Comparison of ENCODE assay signal across 15 cellular contexts in the genomic region with DNA sequence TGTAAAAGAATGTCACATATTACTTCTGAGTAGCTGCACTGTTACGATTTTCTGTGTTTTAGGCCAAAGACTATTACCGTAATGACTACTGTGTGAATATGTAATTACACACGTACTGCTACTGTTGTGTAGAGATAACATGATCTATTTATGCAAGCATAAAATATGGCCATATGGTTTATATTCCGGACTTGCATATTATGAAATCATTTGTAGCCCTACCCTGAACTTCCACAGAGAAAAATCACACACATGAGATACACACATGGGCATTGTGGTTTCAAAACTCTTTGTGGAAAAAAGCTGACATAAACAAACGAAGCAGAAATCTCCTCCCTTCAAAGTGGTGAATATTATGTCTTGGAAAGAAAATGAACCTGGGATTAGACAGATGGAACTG.
A peak's percentile ranks its signal among the peaks of the same experiment; 100 is the strongest.
DNase-seq lines count a peak whose midpoint lies in the region; ATAC-seq, FAIRE-seq and TF ChIP-seq lines count a peak whose summit lies in the region.
"Had no signal": no experiment of that assay in that cellular context is flagged by ENCODE, and none has a peak within 500 bp of the region (broad histone marks: within the 10 kb centered on the region; RNA-seq: fewer than 3 reads in every experiment).

No MANE protein-coding gene starts in this region.

- H3K4me1 ChIP-seq in GM23338 (ENCODE audit: insufficient read depth): no peaks in the 10 kb centered on the region
- H3K4me1 ChIP-seq: BLaER1 had no signal

- peaks cover 4% of the 10 kb centered on the region; the same call in 1 of the 3 replicates for H3K36me3 Mint-ChIP-seq in GM23338 (ENCODE audit: low read depth)

- H2AFZ ChIP-seq in GM23338: no peak overlapping the region

- no peak for TF ChIP-seq CTCF in GM23338 (conservative IDR thresholded peaks at IDR 0.05; ENCODE audit: low read depth in 2 of 2)

- no peaks in the 10 kb centered on the region for H3F3A ChIP-seq in GM23338 (replicated peaks; ENCODE audit: low read depth)

- H3K9me3 Mint-ChIP-seq in GM23338: no peaks in the 10 kb centered on the region; the same call in 1 of the 3 replicates

- H3K27me3 Mint-ChIP-seq in GM23338 (ENCODE audit: insufficient read depth, low read depth, poor library complexity): peaks cover 2% of the 10 kb centered on the region

- no peaks in the 10 kb centered on the region for H3K79me2 ChIP-seq in GM23338 (replicated peaks; ENCODE audit: insufficient read depth)

- H3K27ac Mint-ChIP-seq in GM23338: no peak overlapping the region

- peak; percentile 32 for FAIRE-seq in urothelium cell line (lab: Jason Lieb, UNC)

- H3K27ac ChIP-seq in GM23338 (ENCODE audit: low read depth): no peak overlapping the region
- H3K27ac ChIP-seq: 22Rv1, BLaER1, SJSA1 had no signal

- no peak overlapping the region for H3K4me3 ChIP-seq in GM23338
- H3K4me3 ChIP-seq: BLaER1, SJSA1 had no signal

- H3K4me1 Mint-ChIP-seq in GM23338: no peaks in the 10 kb centered on the region

- no peak overlapping the region for H3K4me2 ChIP-seq in GM23338
- H3K4me2 ChIP-seq: BLaER1 had no signal

- no peaks in the 10 kb centered on the region for H3K9me2 ChIP-seq in GM23338 (ENCODE audit: insufficient read depth)

- H3K4me3 Mint-ChIP-seq in GM23338: no peak overlapping the region

- intact Hi-C loops in sciatic nerve (cut with DNase I): no loop called here

- peak; percentile 9 for DNase-seq in NCI-H446 treated with DMSO at 0.1 percent for 48 hours (lab: John Stamatoyannopoulos, UW)
- no peak for DNase-seq in NCI-H446 (lab: John Stamatoyannopoulos, UW)
- DNase-seq in amniotic epithelial cell (ENCODE audit: low read depth): peak; percentile 62
- DNase-seq in fibroblast of peridontal ligament (ENCODE audit: extremely low read depth): peak; percentile 94
- no peak for DNase-seq in urothelium cell line (ENCODE audit: low spot score)
- DNase-seq in GM23338 (ENCODE audit: low spot score): no peak
- DNase-seq in sciatic nerve (ENCODE audit: low spot score): no peak
- no peak for DNase-seq in occipital lobe (lab: John Stamatoyannopoulos, UW)
- DNase-seq: NCI-H1105, NCI-H187 treated with DMSO at 0.1 percent for 48 hours, NCI-H510A, NCI-H82 had no signal

- ATAC-seq in GM23338: no peak
- ATAC-seq in sciatic nerve: no peak

- H3K36me3 ChIP-seq in GM23338 (ENCODE audit: insufficient read depth): no peaks in the 10 kb centered on the region
- H3K36me3 ChIP-seq: BLaER1, SJSA1 had no signal

- H3K27me3 ChIP-seq in GM23338 (ENCODE audit: insufficient read depth): no peaks in the 10 kb centered on the region
- H3K27me3 ChIP-seq: BLaER1, SJSA1 had no signal

- H4K20me1 ChIP-seq in GM23338 (replicated peaks; ENCODE audit: insufficient read depth): no peaks in the 10 kb centered on the region
- H4K20me1 ChIP-seq: BLaER1 had no signal

TF ChIP-seq in GM23338, 12 proteins besides CTCF, POLR2A, EP300 and RAD21:
- TF ChIP-seq EZH2phosphoT487 (IDR thresholded peaks at IDR 0.05; ENCODE audit: unreplicated experiment) (no peak), CREB1 (CRISPR knock-in tag; IDR thresholded peaks at IDR 0.05; ENCODE audit: low read depth) (no peak), EZH2 (IDR thresholded peaks at IDR 0.05; ENCODE audit: low read depth, unreplicated experiment) (no peak), NANOG (IDR thresholded peaks at IDR 0.05; ENCODE audit: borderline replicate concordance) (no peak), ZNF331 (CRISPR knock-in tag; IDR thresholded peaks at IDR 0.05; ENCODE audit: low read depth) (no peak), ZNF114 (CRISPR knock-in tag; IDR thresholded peaks at IDR 0.05) (no peak)
- TF ChIP-seq, protein P1, sequence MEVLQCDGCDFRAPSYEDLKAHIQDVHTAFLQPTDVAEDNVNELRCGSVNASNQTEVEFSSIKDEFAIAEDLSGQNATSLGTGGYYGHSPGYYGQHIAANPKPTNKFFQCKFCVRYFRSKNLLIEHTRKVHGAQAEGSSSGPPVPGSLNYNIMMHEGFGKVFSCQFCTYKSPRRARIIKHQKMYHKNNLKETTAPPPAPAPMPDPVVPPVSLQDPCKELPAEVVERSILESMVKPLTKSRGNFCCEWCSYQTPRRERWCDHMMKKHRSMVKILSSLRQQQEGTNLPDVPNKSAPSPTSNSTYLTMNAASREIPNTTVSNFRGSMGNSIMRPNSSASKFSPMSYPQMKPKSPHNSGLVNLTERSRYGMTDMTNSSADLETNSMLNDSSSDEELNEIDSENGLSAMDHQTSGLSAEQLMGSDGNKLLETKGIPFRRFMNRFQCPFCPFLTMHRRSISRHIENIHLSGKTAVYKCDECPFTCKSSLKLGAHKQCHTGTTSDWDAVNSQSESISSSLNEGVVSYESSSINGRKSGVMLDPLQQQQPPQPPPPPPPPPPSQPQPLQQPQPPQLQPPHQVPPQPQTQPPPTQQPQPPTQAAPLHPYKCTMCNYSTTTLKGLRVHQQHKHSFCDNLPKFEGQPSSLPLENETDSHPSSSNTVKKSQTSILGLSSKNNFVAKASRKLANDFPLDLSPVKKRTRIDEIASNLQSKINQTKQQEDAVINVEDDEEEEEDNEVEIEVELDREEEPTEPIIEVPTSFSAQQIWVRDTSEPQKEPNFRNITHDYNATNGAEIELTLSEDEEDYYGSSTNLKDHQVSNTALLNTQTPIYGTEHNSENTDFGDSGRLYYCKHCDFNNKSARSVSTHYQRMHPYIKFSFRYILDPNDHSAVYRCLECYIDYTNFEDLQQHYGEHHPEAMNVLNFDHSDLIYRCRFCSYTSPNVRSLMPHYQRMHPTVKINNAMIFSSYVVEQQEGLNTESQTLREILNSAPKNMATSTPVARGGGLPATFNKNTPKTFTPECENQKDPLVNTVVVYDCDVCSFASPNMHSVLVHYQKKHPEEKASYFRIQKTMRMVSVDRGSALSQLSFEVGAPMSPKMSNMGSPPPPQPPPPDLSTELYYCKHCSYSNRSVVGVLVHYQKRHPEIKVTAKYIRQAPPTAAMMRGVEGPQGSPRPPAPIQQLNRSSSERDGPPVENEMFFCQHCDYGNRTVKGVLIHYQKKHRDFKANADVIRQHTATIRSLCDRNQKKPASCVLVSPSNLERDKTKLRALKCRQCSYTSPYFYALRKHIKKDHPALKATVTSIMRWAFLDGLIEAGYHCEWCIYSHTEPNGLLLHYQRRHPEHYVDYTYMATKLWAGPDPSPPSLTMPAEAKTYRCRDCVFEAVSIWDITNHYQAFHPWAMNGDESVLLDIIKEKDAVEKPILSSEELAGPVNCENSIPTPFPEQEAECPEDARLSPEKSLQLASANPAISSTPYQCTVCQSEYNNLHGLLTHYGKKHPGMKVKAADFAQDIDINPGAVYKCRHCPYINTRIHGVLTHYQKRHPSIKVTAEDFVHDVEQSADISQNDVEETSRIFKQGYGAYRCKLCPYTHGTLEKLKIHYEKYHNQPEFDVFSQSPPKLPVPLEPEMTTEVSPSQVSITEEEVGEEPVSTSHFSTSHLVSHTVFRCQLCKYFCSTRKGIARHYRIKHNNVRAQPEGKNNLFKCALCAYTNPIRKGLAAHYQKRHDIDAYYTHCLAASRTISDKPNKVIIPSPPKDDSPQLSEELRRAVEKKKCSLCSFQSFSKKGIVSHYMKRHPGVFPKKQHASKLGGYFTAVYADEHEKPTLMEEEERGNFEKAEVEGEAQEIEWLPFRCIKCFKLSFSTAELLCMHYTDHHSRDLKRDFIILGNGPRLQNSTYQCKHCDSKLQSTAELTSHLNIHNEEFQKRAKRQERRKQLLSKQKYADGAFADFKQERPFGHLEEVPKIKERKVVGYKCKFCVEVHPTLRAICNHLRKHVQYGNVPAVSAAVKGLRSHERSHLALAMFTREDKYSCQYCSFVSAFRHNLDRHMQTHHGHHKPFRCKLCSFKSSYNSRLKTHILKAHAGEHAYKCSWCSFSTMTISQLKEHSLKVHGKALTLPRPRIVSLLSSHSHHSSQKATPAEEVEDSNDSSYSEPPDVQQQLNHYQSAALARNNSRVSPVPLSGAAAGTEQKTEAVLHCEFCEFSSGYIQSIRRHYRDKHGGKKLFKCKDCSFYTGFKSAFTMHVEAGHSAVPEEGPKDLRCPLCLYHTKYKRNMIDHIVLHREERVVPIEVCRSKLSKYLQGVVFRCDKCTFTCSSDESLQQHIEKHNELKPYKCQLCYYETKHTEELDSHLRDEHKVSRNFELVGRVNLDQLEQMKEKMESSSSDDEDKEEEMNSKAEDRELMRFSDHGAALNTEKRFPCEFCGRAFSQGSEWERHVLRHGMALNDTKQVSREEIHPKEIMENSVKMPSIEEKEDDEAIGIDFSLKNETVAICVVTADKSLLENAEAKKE (CRISPR knock-in tag; IDR thresholded peaks at IDR 0.05): no peak

Comparison
In these comparisons a context has a peak if more than half of its experiments do, and no peak if none do; other contexts are left out.
1. DNase-seq: peak in NCI-H446 treated with DMSO at 0.1 percent for 48 hours (single experiment), amniotic epithelial cell (single experiment) and fibroblast of peridontal ligament (single experiment); none in NCI-H446 (0 of 2), urothelium cell line (single experiment), GM23338 (single experiment), sciatic nerve (single experiment) and occipital lobe (single experiment).